ENCODE assay signal across 17 cellular contexts in genomic region chr13:72504026-72504925, GRCh38.
DNase-seq lines count a peak whose midpoint lies in the region; ATAC-seq and TF ChIP-seq lines count a peak whose summit lies in the region.
"Had no signal": no experiment of that assay in that cellular context is flagged by ENCODE, and none has a peak within 500 bp of the region (broad histone marks: within the 10 kb centered on the region; RNA-seq: fewer than 3 reads in every experiment).

No MANE protein-coding gene starts in this region.

- peak; percentile 31 for DNase-seq in NCI-H82 (lab: John Stamatoyannopoulos, UW)
- DNase-seq in NCI-H82 treated with DMSO at 0.1 percent for 48 hours (lab: John Stamatoyannopoulos, UW; ENCODE audit: unreplicated experiment): no peak
- peak; percentile 38 for DNase-seq in astrocyte of the cerebellum (ENCODE audit: low read depth)
- DNase-seq in glutamatergic neuron: no peak
- peak; percentile 35 for DNase-seq in smooth muscle cell of the brain vasculature (ENCODE audit: low read depth, low spot score)
- no peak for DNase-seq in ovary
- no peak for DNase-seq in left colon
- DNase-seq: activated CD8-positive, alpha-beta memory T cell treated with anti-CD3 and anti-CD28 coated beads for 24 hours; COR-L47; dorsolateral prefrontal cortex; GM23248; PC-9; WERI-Rb-1 had no signal

- in situ Hi-C loops in astrocyte of the cerebellum (cut with HindIII; ENCODE audit: low sequenced_read_pairs): no loop called here

- no peaks in the 10 kb centered on the region for H3K4me1 ChIP-seq in ovary (ENCODE audit: insufficient read depth)

- intact Hi-C loops in ovary (cut with DNase I): no loop called here
- intact Hi-C loops in left colon (cut with DNase I, micrococcal nuclease): no loop called here

- no peak overlapping the region for H3K27ac ChIP-seq in ovary
- H3K27ac ChIP-seq: GM23248, PC-9, WERI-Rb-1 had no signal

- 50 to 53% (median 52%) methylated on average over 5 of the region's 5 CpGs for WGBS in ovary, 3 donors

- H3K4me3 Mint-ChIP-seq in glutamatergic neuron (ENCODE audit: unreplicated experiment): no peak overlapping the region
- H3K4me3 Mint-ChIP-seq: activated T-helper 17 cell treated with anti-CD3 and anti-CD28 coated beads, Interleukin-2, amount 50 U/mL, for 72 hours; type B pancreatic cell had no signal

- peak overlapping the region; percentile 95 for H3K27ac Mint-ChIP-seq in glutamatergic neuron (ENCODE audit: unreplicated experiment)
- H3K27ac Mint-ChIP-seq: activated T-helper 17 cell treated with anti-CD3 and anti-CD28 coated beads, Interleukin-2, amount 50 U/mL, for 72 hours; type B pancreatic cell had no signal

- H3K36me3 Mint-ChIP-seq in glutamatergic neuron (ENCODE audit: unreplicated experiment): no peaks in the 10 kb centered on the region
- H3K36me3 Mint-ChIP-seq: type B pancreatic cell had no signal

- peaks cover 3% of the 10 kb centered on the region for H3K27me3 Mint-ChIP-seq in glutamatergic neuron (ENCODE audit: unreplicated experiment)

- H3K9me3 ChIP-seq in ovary: no peaks in the 10 kb centered on the region

- peaks cover 43% of the 10 kb centered on the region for H3K4me1 Mint-ChIP-seq in glutamatergic neuron (ENCODE audit: low read depth, unreplicated experiment)
- H3K4me1 Mint-ChIP-seq: activated T-helper 17 cell treated with anti-CD3 and anti-CD28 coated beads, Interleukin-2, amount 50 U/mL, for 72 hours had no signal

- H3K4me3 ChIP-seq in astrocyte of the cerebellum (ENCODE audit: low read depth, low read length) (no peak overlapping the region), ovary (no peak overlapping the region)
- H3K4me3 ChIP-seq: dorsolateral prefrontal cortex, GM23248, lung, PC-9 had no signal

- no peaks in the 10 kb centered on the region for H3K36me3 ChIP-seq in ovary
- H3K36me3 ChIP-seq: WERI-Rb-1 had no signal

- TF ChIP-seq CTCF in astrocyte of the cerebellum (IDR thresholded peaks at IDR 0.05; ENCODE audit: low read depth, low read length, missing control alignments) (no peak), glutamatergic neuron (IDR thresholded peaks at IDR 0.05; ENCODE audit: partially characterized antibody, unreplicated experiment) (no peak), ovary (IDR thresholded peaks at IDR 0.05) (no peak)

- no peaks in the 10 kb centered on the region for H3K27me3 ChIP-seq in ovary

- ATAC-seq in GM21723 (IDR thresholded peaks at IDR 0.05; ENCODE audit: unreplicated experiment) (no peak), left colon (no peak)
- ATAC-seq: activated T-helper 17 cell treated with anti-CD3 and anti-CD28 coated beads, Interleukin-2, amount 50 U/mL, for 72 hours had no signal

- no peak for TF ChIP-seq EP300 in ovary (IDR thresholded peaks at IDR 0.05)

- no peaks in the 10 kb centered on the region for H3K9me3 Mint-ChIP-seq in glutamatergic neuron (ENCODE audit: unreplicated experiment)
- H3K9me3 Mint-ChIP-seq: activated T-helper 17 cell treated with anti-CD3 and anti-CD28 coated beads, Interleukin-2, amount 50 U/mL, for 72 hours; type B pancreatic cell had no signal

- no peak for TF ChIP-seq POLR2A in ovary (IDR thresholded peaks at IDR 0.05)

Comparison
In these comparisons a context has a peak if more than half of its experiments do, and no peak if none do; other contexts are left out.
1. DNase-seq: peak in NCI-H82 (single experiment), astrocyte of the cerebellum (single experiment) and smooth muscle cell of the brain vasculature (single experiment); none in NCI-H82 treated with DMSO at 0.1 percent for 48 hours (single experiment), glutamatergic neuron (single experiment), ovary (0 of 5) and left colon (0 of 2).